In genomic region chr4:42654606-42655005, GRCh38 we compare ENCODE assay signal across 7 cellular contexts. TPM values are rescaled to one million over a fixed set of nuclear protein-coding genes. Genes with fewer than 3 reads are reported as not detected.
DNase-seq lines count a peak whose midpoint lies in the region; ATAC-seq, FAIRE-seq and TF ChIP-seq lines count a peak whose summit lies in the region.

No MANE protein-coding gene starts in this region.

- H3K4me1 ChIP-seq in pancreas: peaks cover 15 to 34% (median 22%) of the 10 kb centered on the region in 3 donors

- TF ChIP-seq CTCF in GM10266 (IDR thresholded peaks at IDR 0.05; ENCODE audit: control insufficient read depth, insufficient read depth, low read depth, missing control alignments) (no peak), dorsolateral prefrontal cortex (IDR thresholded peaks at IDR 0.05 in 54 of 56, conservative IDR thresholded peaks at IDR 0.05 in 2 of 56; ENCODE audit: low read depth in 1 of 56, partially characterized antibody in 56 of 56) (no peak), pancreas (IDR thresholded peaks at IDR 0.05) (no peak), mesothelial cell of epicardium (IDR thresholded peaks at IDR 0.05; ENCODE audit: unreplicated experiment) (no peak)

- H3K27ac Mint-ChIP-seq in mesothelial cell of epicardium: no peak overlapping the region

- peaks cover 14% of the 10 kb centered on the region for H3K9me3 Mint-ChIP-seq in mesothelial cell of epicardium

- H3K27ac ChIP-seq in dorsolateral prefrontal cortex (peak overlapping the region; percentile 0 to 98 (median 95)), pancreas (peak overlapping the region; percentile 16 to 94 (median 89))

- no peaks in the 10 kb centered on the region for H3K36me3 ChIP-seq in pancreas

- no peak for FAIRE-seq in pancreas (lab: Jason Lieb, UNC)

- H3K4me3 Mint-ChIP-seq in mesothelial cell of epicardium: no peak overlapping the region

- H3K36me3 Mint-ChIP-seq in mesothelial cell of epicardium: peaks cover 2% of the 10 kb centered on the region

- 35 to 38% methylated on average over 1 of the region's 1 CpG for WGBS in pancreas, 2 donors

- intact Hi-C loops in dorsolateral prefrontal cortex (cut with DNase I) (loop anchor here in 1 of 2 donors (5.0 to 10.0 kb wide), 3 partner anchors 98 to 190 kb away; no protein-coding TSS in a partner anchor), pancreas (cut with DNase I) (no loop called here)

- peaks cover 31% of the 10 kb centered on the region for H3K4me1 Mint-ChIP-seq in mesothelial cell of epicardium

- H3K4me3 ChIP-seq in dorsolateral prefrontal cortex: peak overlapping the region; percentile 3 to 98 (median 92)
- no peak overlapping the region for H3K4me3 ChIP-seq in pancreas

- no peaks in the 10 kb centered on the region for H3K9me3 ChIP-seq in pancreas

- peaks cover 8% of the 10 kb centered on the region for H3K27me3 Mint-ChIP-seq in mesothelial cell of epicardium (ENCODE audit: low read depth)

- DNase-seq in GM10266 (ENCODE audit: extremely low spot score) (peak; percentile 37), NOMO-1 treated with dmso at 0.1 percent for 144 hours (lab: John Stamatoyannopoulos, UW; ENCODE audit: unreplicated experiment) (peak; percentile 15), dorsolateral prefrontal cortex (no peak), pancreas (peak in 4 of 6 donors; percentile 18 to 55 (median 19)), mesothelial cell of epicardium (ENCODE audit: low spot score in 2 of 2, unreplicated experiment in 2 of 2) (no peak), DMS79 treated with DMSO at 0.1 percent for 48 hours (lab: John Stamatoyannopoulos, UW) (no peak)

- peak; percentile 31 for ATAC-seq in GM21786 (IDR thresholded peaks at IDR 0.05; ENCODE audit: unreplicated experiment)
- ATAC-seq in pancreas: peak in 3 of 4 donors; percentile 8 to 19 (median 17)

- H3K27me3 ChIP-seq in dorsolateral prefrontal cortex: no peaks in the 10 kb centered on the region
- H3K27me3 ChIP-seq in pancreas: no peaks in the 10 kb centered on the region

RNA-seq across cellular contexts. Expression of gene ATP8A1, which starts 2.3 kb away (rescaled TPM):
- total RNA-seq in dorsolateral prefrontal cortex: 100 to 1,000 TPM in 119 of 120 experiments, 10 to 100 TPM in 1; 78.1 to 308 (median 175) TPM
- total RNA-seq in pancreas: 10 to 100 TPM in 4 of 6 donors, 1 to 10 TPM in 2; 8.2 to 15.3 (median 11.1) TPM
- 10 to 100 TPM in 1 of 2 donors, 1 to 10 TPM in 1; 4.8 to 11.2 TPM for polyA plus RNA-seq in pancreas
- 13.0 to 15.7 TPM (median 14.0 TPM) in 3 replicates for total RNA-seq in mesothelial cell of epicardium

Comparison
In these comparisons a context has a peak if more than half of its experiments do, and no peak if none do; other contexts are left out.
1. DNase-seq: peak in GM10266 (single experiment), NOMO-1 treated with dmso at 0.1 percent for 144 hours (single experiment) and pancreas (4 of 6); none in dorsolateral prefrontal cortex (0 of 10), mesothelial cell of epicardium (0 of 2) and DMS79 treated with DMSO at 0.1 percent for 48 hours (single experiment).
2. H3K4me3 ChIP-seq: peak in dorsolateral prefrontal cortex (59 of 59); none in pancreas (0 of 4).